Comparison of ENCODE assay signal across 8 cellular contexts in genomic region chr2:62197609-62198236, GRCh38. TPM values are rescaled to one million over a fixed set of nuclear protein-coding genes. Genes with fewer than 3 reads are reported as not detected.
DNase-seq lines count a peak whose midpoint lies in the region; ATAC-seq and TF ChIP-seq lines count a peak whose summit lies in the region.

No MANE protein-coding gene starts in this region.

- H3K9ac ChIP-seq in HCT116 (ENCODE audit: low read length): peak overlapping the region; percentile 90
- H3K9ac ChIP-seq in muscle layer of colon (ENCODE audit: low read length): peak overlapping the region; percentile 55

- H2AFZ ChIP-seq in HCT116 (ENCODE audit: low read depth, low read length, poor library complexity, severe bottlenecking): no peak overlapping the region

- H3K27me3 ChIP-seq in HCT116 (ENCODE audit: insufficient read depth, low read length) (no peaks in the 10 kb centered on the region), WERI-Rb-1 (ENCODE audit: insufficient read depth, low read depth, severe bottlenecking) (peaks cover 14% of the 10 kb centered on the region), muscle layer of colon (ENCODE audit: control insufficient read depth in 1 of 2, insufficient read depth in 2 of 2, low read length in 2 of 2) (no peaks in the 10 kb centered on the region)

- H3K79me2 ChIP-seq in HCT116 (ENCODE audit: insufficient read depth, low read length): peaks cover 65% of the 10 kb centered on the region

- ATAC-seq in HCT116 (0 out of 2 replicates have a peak, but pooled peaks have one; percentile 12), GM18505 (IDR thresholded peaks at IDR 0.05; ENCODE audit: unreplicated experiment) (no peak), GM21367 (IDR thresholded peaks at IDR 0.05; ENCODE audit: unreplicated experiment) (no peak)

- TF ChIP-seq POLR2A in HCT116 (IDR thresholded peaks at IDR 0.05; ENCODE audit: borderline replicate concordance, extremely low read depth, insufficient read depth, insufficient read length): no peak
- TF ChIP-seq POLR2A in erythroblast (IDR thresholded peaks at IDR 0.05; ENCODE audit: low read length): peak; percentile 33
- TF ChIP-seq POLR2A in GM18505 (IDR thresholded peaks at IDR 0.05; ENCODE audit: borderline replicate concordance, extremely low read depth, insufficient read depth, insufficient read length): no peak

- no peaks in the 10 kb centered on the region for H3K36me3 ChIP-seq in HCT116 (ENCODE audit: control insufficient read depth in 1 of 2, insufficient read depth in 2 of 2, low read length in 2 of 2)
- no peaks in the 10 kb centered on the region for H3K36me3 ChIP-seq in WERI-Rb-1
- no peaks in the 10 kb centered on the region for H3K36me3 ChIP-seq in muscle layer of colon (ENCODE audit: insufficient read depth, low read length)

- DNase-seq in ACHN: peak; percentile 18
- DNase-seq in HCT116 (ENCODE audit: low read depth, low spot score): no peak
- peak; percentile 29 for DNase-seq in WERI-Rb-1
- peak; percentile 54 to 72 for DNase-seq in erythroblast (lab: John Stamatoyannopoulos, UW)
- DNase-seq in ureter (ENCODE audit: low spot score): peak; percentile 53

- intact Hi-C loops in HCT116 (cut with micrococcal nuclease): loop anchor here (2.0 kb wide), 1 partner anchor 213 kb away; no protein-coding TSS in a partner anchor

- in situ Hi-C loops in ACHN (cut with HindIII; ENCODE audit: low pct_ligation_motif_present, low pct_unique_long_range_greater_than_20kb, low sequenced_read_pairs): no loop called here

- no peaks in the 10 kb centered on the region for H3K9me2 ChIP-seq in HCT116 (ENCODE audit: insufficient read depth)

- H3K27ac ChIP-seq in HCT116 (ENCODE audit: low read depth, low read length): no peak overlapping the region
- no peak overlapping the region for H3K27ac ChIP-seq in WERI-Rb-1
- H3K27ac ChIP-seq in muscle layer of colon (ENCODE audit: low read depth, low read length): no peak overlapping the region

- CTCF ChIA-PET in HCT116 (lab: Charles Lee): no interaction called here

- H3K4me2 ChIP-seq in HCT116 (ENCODE audit: low read length): peak overlapping the region; percentile 92

- H3K4me1 ChIP-seq in HCT116 (ENCODE audit: control insufficient read depth in 1 of 2, insufficient read depth in 2 of 2, low read length in 2 of 2) (peaks cover 2 to 20% of the 10 kb centered on the region in 2 experiments; a peak in 3 of 4 replicates), muscle layer of colon (ENCODE audit: insufficient read depth, low read length) (peaks cover 24% of the 10 kb centered on the region)

- POLR2A ChIA-PET in HCT116 (lab: Charles Lee): no interaction called here

- RAD21 ChIA-PET in HCT116 (lab: Charles Lee; ENCODE audit: low non-redundant PET in 1 of 2, low total read pairs in 2 of 2, uncharacterized antibody in 2 of 2, unreplicated experiment in 2 of 2): interaction anchor here in 1 of 2 experiments (0.7 kb wide), 1 partner anchor 122 kb away, joined by 4 read pairs; no protein-coding TSS in a partner anchor

- peak overlapping the region; percentile 82 to 92 for H3K4me3 ChIP-seq in HCT116 (replicated peaks in 1 of 2; ENCODE audit: low read depth in 1 of 2, low read length in 2 of 2)
- H3K4me3 ChIP-seq in WERI-Rb-1 (ENCODE audit: low read depth, low read length): peak overlapping the region; percentile 95
- peak overlapping the region; percentile 81 to 100 for H3K4me3 ChIP-seq in muscle layer of colon (ENCODE audit: low read depth in 1 of 2, low read length in 2 of 2)

- 0 out of 6 replicates have a peak, but pooled peaks of 1 of the 3 experiments have one; percentile 2 for TF ChIP-seq CTCF in HCT116 (IDR thresholded peaks at IDR 0.05 in 2 of 3, conservative IDR thresholded peaks at IDR 0.05 in 1 of 3; ENCODE audit: borderline replicate concordance in 1 of 3, insufficient read depth in 1 of 3, low read depth in 2 of 3, low read length in 2 of 3)
- no peak for TF ChIP-seq CTCF in WERI-Rb-1 (IDR thresholded peaks at IDR 0.05; ENCODE audit: low read depth, low read length)

- H3K9me3 ChIP-seq in HCT116 (ENCODE audit: control insufficient read depth in 1 of 2, insufficient read depth in 1 of 2, low read depth in 1 of 2, low read length in 2 of 2) (no peaks in the 10 kb centered on the region), WERI-Rb-1 (ENCODE audit: severe bottlenecking) (no peaks in the 10 kb centered on the region), muscle layer of colon (ENCODE audit: low read length) (no peaks in the 10 kb centered on the region)

- BruUV-seq in HCT116 (replicated peaks; lab: Mats Ljungman, UMichigan): no TSS peak

- H4K20me1 ChIP-seq in HCT116 (ENCODE audit: insufficient read depth): peaks cover 19% of the 10 kb centered on the region; the same call in 1 of the 2 replicates

- no peak for TF ChIP-seq RAD21 in HCT116 (IDR thresholded peaks at IDR 0.05; ENCODE audit: low read depth)

TF ChIP-seq in HCT116, 20 proteins besides CTCF, POLR2A, EP300 and RAD21:
- peak; percentile 39; the same call in 1 of the 2 replicates for TF ChIP-seq SIN3A (IDR thresholded peaks at IDR 0.05; ENCODE audit: low read depth)
- no peak for TF ChIP-seq SRF (IDR thresholded peaks at IDR 0.05; ENCODE audit: low read depth)

RNA-seq across cellular contexts. Expression of gene B3GNT2, which starts 1.8 kb away (rescaled TPM):
- total RNA-seq in HCT116 (2021; ENCODE audit: unreplicated experiment) (21.5 TPM), ureter (16.9 TPM)
- polyA plus RNA-seq in HCT116 (2012): 9.7 and 13.5 TPM in 2 replicates
